In the genomic region with DNA sequence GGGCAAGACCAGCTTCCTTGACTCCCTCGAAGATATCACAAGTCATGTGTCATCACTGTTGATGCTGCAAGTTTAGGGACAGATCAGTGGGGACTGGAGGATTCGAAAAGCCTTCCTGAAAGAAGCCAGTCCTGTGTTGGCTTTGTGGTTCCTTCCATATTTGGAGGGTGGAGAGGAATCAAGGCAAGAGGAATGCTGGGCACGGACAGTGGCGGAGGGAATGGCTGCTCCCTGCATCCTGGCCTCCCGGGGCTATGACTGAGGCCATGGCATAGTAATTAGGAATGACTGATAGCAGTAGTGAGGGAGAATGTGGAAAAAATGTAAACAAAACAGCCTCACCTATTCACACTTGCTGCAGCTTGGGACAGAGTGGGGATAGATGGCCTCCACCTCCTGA, we compare ENCODE assay signal across 1 cellular context.
TF ChIP-seq lines count a peak whose summit lies in the region.

No MANE protein-coding gene starts in this region.

TF ChIP-seq in H1, 55 proteins besides CTCF, POLR2A, EP300 and RAD21:
- TF ChIP-seq, protein P1, sequence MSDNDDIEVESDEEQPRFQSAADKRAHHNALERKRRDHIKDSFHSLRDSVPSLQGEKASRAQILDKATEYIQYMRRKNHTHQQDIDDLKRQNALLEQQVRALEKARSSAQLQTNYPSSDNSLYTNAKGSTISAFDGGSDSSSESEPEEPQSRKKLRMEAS (IDR thresholded peaks at IDR 0.05) = no peak
- no peak for TF ChIP-seq FOSL1 (IDR thresholded peaks at IDR 0.05; ENCODE audit: insufficient read depth, low read depth, low read length)
- TF ChIP-seq, protein P2, sequence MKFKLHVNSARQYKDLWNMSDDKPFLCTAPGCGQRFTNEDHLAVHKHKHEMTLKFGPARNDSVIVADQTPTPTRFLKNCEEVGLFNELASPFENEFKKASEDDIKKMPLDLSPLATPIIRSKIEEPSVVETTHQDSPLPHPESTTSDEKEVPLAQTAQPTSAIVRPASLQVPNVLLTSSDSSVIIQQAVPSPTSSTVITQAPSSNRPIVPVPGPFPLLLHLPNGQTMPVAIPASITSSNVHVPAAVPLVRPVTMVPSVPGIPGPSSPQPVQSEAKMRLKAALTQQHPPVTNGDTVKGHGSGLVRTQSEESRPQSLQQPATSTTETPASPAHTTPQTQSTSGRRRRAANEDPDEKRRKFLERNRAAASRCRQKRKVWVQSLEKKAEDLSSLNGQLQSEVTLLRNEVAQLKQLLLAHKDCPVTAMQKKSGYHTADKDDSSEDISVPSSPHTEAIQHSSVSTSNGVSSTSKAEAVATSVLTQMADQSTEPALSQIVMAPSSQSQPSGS (IDR thresholded peaks at IDR 0.05; ENCODE audit: low read length) = no peak
- no peak for TF ChIP-seq SRF (IDR thresholded peaks at IDR 0.05; ENCODE audit: low read depth, low read length)
- no peak for TF ChIP-seq TCF12 (IDR thresholded peaks at IDR 0.05; ENCODE audit: low read depth, low read length)
- no peak for TF ChIP-seq SAP30 (IDR thresholded peaks at IDR 0.05; ENCODE audit: insufficient read depth, insufficient replicate concordance, low read length)
- no peak for TF ChIP-seq USF2 (IDR thresholded peaks at IDR 0.05; ENCODE audit: low read length)
- TF ChIP-seq GABPA (IDR thresholded peaks at IDR 0.05; ENCODE audit: borderline replicate concordance, insufficient read depth, low read length) = no peak
- TF ChIP-seq CBX5 (IDR thresholded peaks at IDR 0.05; ENCODE audit: low read depth, low read length) = no peak
- TF ChIP-seq JUN (IDR thresholded peaks at IDR 0.05; ENCODE audit: low read depth, low read length) = no peak
- no peak for TF ChIP-seq MAFK (IDR thresholded peaks at IDR 0.05; ENCODE audit: low read depth, low read length)
- no peak for TF ChIP-seq SIRT6 (IDR thresholded peaks at IDR 0.05; ENCODE audit: low read length)
- TF ChIP-seq CTBP2 (IDR thresholded peaks at IDR 0.05; ENCODE audit: borderline replicate concordance, insufficient read depth, insufficient read length, low read length) = no peak
- TF ChIP-seq ZNF274 (IDR thresholded peaks at IDR 0.05; ENCODE audit: borderline replicate concordance, extremely low read depth, low read length) = no peak
